In genomic region chr10:17725703-17726102, GRCh38 we compare ENCODE assay signal across 23 cellular contexts. TPM values are rescaled to one million over a fixed set of nuclear protein-coding genes. Genes with fewer than 3 reads are reported as not detected.
DNase-seq lines count a peak whose midpoint lies in the region; ATAC-seq, FAIRE-seq and TF ChIP-seq lines count a peak whose summit lies in the region.
"Had no signal": no experiment of that assay in that cellular context is flagged by ENCODE, and none has a peak within 500 bp of the region (broad histone marks: within the 10 kb centered on the region; RNA-seq: fewer than 3 reads in every experiment).

No MANE protein-coding gene starts in this region.

- DNase-seq in NCI-H82 (lab: John Stamatoyannopoulos, UW) (peak; percentile 36), NCI-H82 treated with DMSO at 0.1 percent for 48 hours (lab: John Stamatoyannopoulos, UW; ENCODE audit: unreplicated experiment) (no peak), D721Med (ENCODE audit: insufficient read length, low spot score) (no peak), SK-N-DZ (ENCODE audit: low spot score) (peak; percentile 41), NCI-H2029 (lab: John Stamatoyannopoulos, UW) (no peak), cerebellar cortex (ENCODE audit: low spot score) (no peak)
- no peak for DNase-seq in activated T-cell treated with anti-CD3 and anti-CD28 coated beads, Interleukin-2, amount 50 U/mL, for 48 hours
- DNase-seq: AML-193; Caco-2; Calu3; CD4-positive, alpha-beta T cell; CD8-positive, alpha-beta T cell; DMS 273 treated with DMSO at 0.1 percent for 48 hours; DMS153; DMS53; DMS79; DND-41; GF-D8 had no signal

- peak; percentile 16 for FAIRE-seq in D721Med (lab: Jason Lieb, UNC)
- FAIRE-seq: A549, G401.6, GM12891, GM19239 had no signal

- no peak for TF ChIP-seq CTCF in D721Med (IDR thresholded peaks at IDR 0.05; ENCODE audit: insufficient read depth, missing control alignments)

- ATAC-seq in SK-N-SH treated with all-trans-retinoic acid at 6 μM for 48 hours, result no peak
- ATAC-seq: A549; CD8-positive, alpha-beta T cell had no signal

TF ChIP-seq in SK-N-SH treated with all-trans-retinoic acid at 6 μM for 48 hours, 23 proteins besides CTCF, POLR2A, EP300 and RAD21:
- TF ChIP-seq TCF4 (CRISPR knock-in tag; IDR thresholded peaks at IDR 0.05; ENCODE audit: borderline replicate concordance), result peak; percentile 58; the same call in 1 of the 2 replicates
- TF ChIP-seq CSRNP3 (CRISPR knock-in tag; IDR thresholded peaks at IDR 0.05), result no peak
- no peak for TF ChIP-seq GLIS3 (CRISPR knock-in tag; IDR thresholded peaks at IDR 0.05)

RNA-seq across cellular contexts. Expression of gene TMEM236, which starts 26.3 kb away (rescaled TPM):
- not detected in 2 replicates for polyA plus RNA-seq in SK-N-DZ (2014; cell fraction: cytosol; rRNA removed)
- not detected in 2 replicates for polyA plus RNA-seq in SK-N-DZ (2014; cell fraction: nucleus; rRNA removed)

Comparison
In these comparisons a context has a peak if more than half of its experiments do, and no peak if none do; other contexts are left out.
1. DNase-seq: peak in NCI-H82 (single experiment) and SK-N-DZ (single experiment); none in NCI-H82 treated with DMSO at 0.1 percent for 48 hours (single experiment), D721Med (single experiment), NCI-H2029 (single experiment), activated T-cell treated with anti-CD3 and anti-CD28 coated beads, Interleukin-2, amount 50 U/mL, for 48 hours (0 of 2) and cerebellar cortex (single experiment).